ENCODE assay signal across 8 cellular contexts in genomic region chr12:47818701-47819543, GRCh38. TPM values are rescaled to one million over a fixed set of nuclear protein-coding genes. Genes with fewer than 3 reads are reported as not detected.
A peak's percentile ranks its signal among the peaks of the same experiment; 100 is the strongest.
DNase-seq lines count a peak whose midpoint lies in the region; ATAC-seq and TF ChIP-seq lines count a peak whose summit lies in the region.

No MANE protein-coding gene starts in this region.

- no peaks in the 10 kb centered on the region for H3K9me3 ChIP-seq in HEK293 (ENCODE audit: control insufficient read depth, insufficient read depth, low read depth, low read length)
- H3K9me3 ChIP-seq in NT2/D1 (ENCODE audit: insufficient read depth, low read length), result no peaks in the 10 kb centered on the region
- H3K9me3 ChIP-seq in left ventricle myocardium inferior (replicated peaks), result no peaks in the 10 kb centered on the region

- CTCF ChIA-PET in HEK293 (lab: Yijun Ruan, JAX), result interaction anchor here (0.7 to 7.3 kb wide), 11 partner anchors 9 to 103 kb away, joined by 3 to 91 read pairs (median 4); no protein-coding TSS in a partner anchor

- H3K36me3 ChIP-seq in HEK293 (ENCODE audit: control insufficient read depth in 2 of 2, insufficient read depth in 1 of 2, low read length in 2 of 2) (peaks cover 0 to 7% of the 10 kb centered on the region in 2 experiments; a peak in 1 of 3 replicates), NT2/D1 (ENCODE audit: insufficient read depth, insufficient read length, low read length) (peaks cover 39% of the 10 kb centered on the region), left ventricle myocardium inferior (no peaks in the 10 kb centered on the region)

- ATAC-seq in activated naive CD8-positive, alpha-beta T cell treated with anti-CD3 and anti-CD28 coated beads, Interleukin-2, amount 50 U/mL, for 24 hours, result peak; percentile 11

- H3K4me1 ChIP-seq in HEK293 (ENCODE audit: control insufficient read depth, insufficient read depth, low read length) (peaks cover 3% of the 10 kb centered on the region; the same call in 1 of the 2 replicates), NT2/D1 (ENCODE audit: insufficient read depth, insufficient read length) (peaks cover 40% of the 10 kb centered on the region), left ventricle myocardium inferior (peaks cover 94% of the 10 kb centered on the region)

- TF ChIP-seq CTCF in HEK293 (tag by site-specific recombination; IDR thresholded peaks at IDR 0.05), result peak; percentile 44; the same call in 1 of the 2 replicates
- TF ChIP-seq CTCF in left ventricle myocardium inferior (IDR thresholded peaks at IDR 0.05; ENCODE audit: borderline replicate concordance), result peak; percentile 49
- TF ChIP-seq CTCF in progenitor cell of endocrine pancreas (IDR thresholded peaks at IDR 0.05; ENCODE audit: unreplicated experiment), result peak; percentile 51

- no peaks in the 10 kb centered on the region for H3K9me3 Mint-ChIP-seq in activated naive CD8-positive, alpha-beta T cell treated with anti-CD3 and anti-CD28 coated beads, Interleukin-2, amount 50 U/mL, for 24 hours
- no peaks in the 10 kb centered on the region for H3K9me3 Mint-ChIP-seq in progenitor cell of endocrine pancreas (ENCODE audit: low read depth)

- POLR2A ChIA-PET in HEK293 (lab: Yijun Ruan, JAX), result interaction anchor here (0.8 to 2.6 kb wide), 8 partner anchors 10 to 22 kb away, joined by 3 to 15 read pairs (median 3); no protein-coding TSS in a partner anchor

- H3K27me3 Mint-ChIP-seq in activated naive CD8-positive, alpha-beta T cell treated with anti-CD3 and anti-CD28 coated beads, Interleukin-2, amount 50 U/mL, for 24 hours, result no peaks in the 10 kb centered on the region
- H3K27me3 Mint-ChIP-seq in progenitor cell of endocrine pancreas, result no peaks in the 10 kb centered on the region

- intact Hi-C loops in left ventricle myocardium inferior (cut with micrococcal nuclease), result no loop called here

- H3K27me3 ChIP-seq in NT2/D1 (ENCODE audit: insufficient read depth, insufficient read length) (peaks cover 2% of the 10 kb centered on the region), left ventricle myocardium inferior (ENCODE audit: low read depth) (no peaks in the 10 kb centered on the region)

- peak overlapping the region; percentile 90 for H3K4me3 Mint-ChIP-seq in activated naive CD8-positive, alpha-beta T cell treated with anti-CD3 and anti-CD28 coated beads, Interleukin-2, amount 50 U/mL, for 24 hours
- H3K4me3 Mint-ChIP-seq in progenitor cell of endocrine pancreas (ENCODE audit: low read depth), result peak overlapping the region; percentile 80

- H3K27ac Mint-ChIP-seq in activated naive CD8-positive, alpha-beta T cell treated with anti-CD3 and anti-CD28 coated beads, Interleukin-2, amount 50 U/mL, for 24 hours, result peak overlapping the region; percentile 98
- H3K27ac Mint-ChIP-seq in progenitor cell of endocrine pancreas, result peak overlapping the region; percentile 91

- H3K4me3 ChIP-seq in HEK293 (ENCODE audit: low read depth, low read length) (peak overlapping the region; percentile 67), NT2/D1 (ENCODE audit: insufficient read length, low read depth) (peak overlapping the region; percentile 69), left ventricle myocardium inferior (peak overlapping the region; percentile 88)

- peaks cover 74% of the 10 kb centered on the region for H3K4me1 Mint-ChIP-seq in activated naive CD8-positive, alpha-beta T cell treated with anti-CD3 and anti-CD28 coated beads, Interleukin-2, amount 50 U/mL, for 24 hours
- H3K4me1 Mint-ChIP-seq in progenitor cell of endocrine pancreas (ENCODE audit: low read depth), result peaks cover 42% of the 10 kb centered on the region

- H3K27ac ChIP-seq in HEK293 (ENCODE audit: extremely low read depth, low read depth, low read length) (peak overlapping the region; percentile 89), left ventricle myocardium inferior (replicated peaks) (peak overlapping the region; percentile 99)

- peaks cover 44% of the 10 kb centered on the region for H3K36me3 Mint-ChIP-seq in activated naive CD8-positive, alpha-beta T cell treated with anti-CD3 and anti-CD28 coated beads, Interleukin-2, amount 50 U/mL, for 24 hours (ENCODE audit: low read depth)
- peaks cover 2% of the 10 kb centered on the region for H3K36me3 Mint-ChIP-seq in progenitor cell of endocrine pancreas (ENCODE audit: insufficient read depth)

- peak; percentile 49 for DNase-seq in Daoy (ENCODE audit: low read depth)
- DNase-seq in NT2/D1 (ENCODE audit: low read depth, low spot score), result no peak
- DNase-seq in activated naive CD8-positive, alpha-beta T cell treated with anti-CD3 and anti-CD28 coated beads, Interleukin-2, amount 50 U/mL, for 24 hours, result peak; percentile 72
- peak; percentile 81 for DNase-seq in left ventricle myocardium inferior
- peak; percentile 53 for DNase-seq in progenitor cell of endocrine pancreas (ENCODE audit: low spot score, unreplicated experiment)
- DNase-seq in NCI-H2081 (lab: John Stamatoyannopoulos, UW), result no peak
- DNase-seq in effector CD8-positive, alpha-beta T cell (lab: John Stamatoyannopoulos, UW), result no peak

- peak overlapping the region; percentile 83 for H3K9ac ChIP-seq in NT2/D1 (ENCODE audit: insufficient read length, low read depth)

TF ChIP-seq in HEK293, 187 proteins besides CTCF, POLR2A, EP300 and RAD21 (continues in another document):
- TF ChIP-seq ZBTB44 (tag by site-specific recombination; IDR thresholded peaks at IDR 0.05), result no peak
- no peak for TF ChIP-seq ZNF169 (tag by site-specific recombination; IDR thresholded peaks at IDR 0.05)
- peak; percentile 66; the same call in 1 of the 2 replicates for TF ChIP-seq ZBTB20 (tag by site-specific recombination; IDR thresholded peaks at IDR 0.05)
- TF ChIP-seq INSM2 (tag by site-specific recombination; IDR thresholded peaks at IDR 0.05), result no peak
- no peak for TF ChIP-seq ZNF266 (tag by site-specific recombination; IDR thresholded peaks at IDR 0.05; ENCODE audit: low read depth)
- TF ChIP-seq GLIS2 (tag by site-specific recombination; IDR thresholded peaks at IDR 0.05), result peak; percentile 84
- peak; percentile 21; the same call in 1 of the 2 replicates for TF ChIP-seq ZNF398 (tag by site-specific recombination; IDR thresholded peaks at IDR 0.05)
- no peak for TF ChIP-seq ZNF416 (tag by site-specific recombination; IDR thresholded peaks at IDR 0.05)
- TF ChIP-seq PATZ1 (tag by site-specific recombination; IDR thresholded peaks at IDR 0.05), result peak; percentile 76

RNA-seq across cellular contexts. Expression of gene HDAC7, which starts 0.8 kb away (rescaled TPM):
- 19.3 and 20.6 TPM in 2 replicates for total RNA-seq in Daoy (2014; rRNA removed; shearing (Covaris generic))
- total RNA-seq in left ventricle myocardium inferior (47.1 TPM), progenitor cell of endocrine pancreas (80.0 and 81.0 TPM in 2 replicates)

RNA-seq across cellular contexts. Expression of gene SLC48A1, which starts 45.9 kb away (rescaled TPM):
- total RNA-seq in Daoy (2014; rRNA removed; shearing (Covaris generic)), result 2.3 and 4.6 TPM in 2 replicates
- total RNA-seq in left ventricle myocardium inferior (25.3 TPM), progenitor cell of endocrine pancreas (15.1 and 16.2 TPM in 2 replicates)

Comparison
In these comparisons a context has a peak if more than half of its experiments do, and no peak if none do; other contexts are left out.
1. DNase-seq: peak in Daoy (single experiment), activated naive CD8-positive, alpha-beta T cell treated with anti-CD3 and anti-CD28 coated beads, Interleukin-2, amount 50 U/mL, for 24 hours (single experiment), left ventricle myocardium inferior (single experiment) and progenitor cell of endocrine pancreas (single experiment); none in NT2/D1 (single experiment), NCI-H2081 (0 of 2) and effector CD8-positive, alpha-beta T cell (single experiment).
2. Peak in every context shown above with its lines, with median percentiles within 50 percentile points of each other: H3K4me3 ChIP-seq and CTCF ChIP-seq.